18 cellular contexts compared by ENCODE assay signal in the genomic region with DNA sequence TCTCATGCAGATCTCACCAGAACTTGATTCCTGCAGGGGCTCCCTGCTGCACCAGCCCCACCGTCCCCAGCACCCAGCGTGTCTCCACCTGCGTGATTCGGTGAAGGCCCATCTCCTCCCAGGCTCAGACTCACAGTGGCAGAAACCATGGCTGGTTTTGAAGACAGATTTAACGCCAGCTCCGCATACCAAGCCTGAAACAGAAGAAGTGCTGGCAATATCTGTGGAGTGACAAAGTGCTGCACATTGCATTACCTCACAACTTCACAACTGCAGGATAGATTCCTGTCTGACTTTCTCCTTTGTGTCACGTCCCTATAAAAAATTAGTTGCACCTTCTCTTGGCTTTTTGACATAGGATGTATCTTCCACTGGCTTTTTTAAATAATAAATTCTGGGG.
"Had no signal": no experiment of that assay in that cellular context is flagged by ENCODE, and none has a peak within 500 bp of the region (broad histone marks: within the 10 kb centered on the region; RNA-seq: fewer than 3 reads in every experiment).

No MANE protein-coding gene starts in this region.

- H3K27ac Mint-ChIP-seq: naive thymus-derived CD8-positive, alpha-beta T cell had no signal

- H3K4me3 Mint-ChIP-seq: naive thymus-derived CD8-positive, alpha-beta T cell had no signal

- H3K27me3 ChIP-seq: foreskin keratinocyte, tibial artery, upper lobe of left lung, vagina had no signal

- H3K4me3 ChIP-seq: lung, mucosa of descending colon, smooth muscle cell, tibial artery, upper lobe of left lung, vagina had no signal

- DNase-seq: cerebellar nuclear complex; dermis blood vessel endothelial cell; erythroblast; foreskin keratinocyte; hippocampal formation; left colon; left ventricle myocardium superior; mucosa of descending colon; naive thymus-derived CD8-positive, alpha-beta T cell; right cardiac atrium; stimulated activated CD4-positive, alpha-beta T cell treated with anti-CD3 and anti-CD28 coated beads, Interleukin-2, amount 100 ng/mL, for 48 hours; stimulated activated naive CD8-positive, alpha-beta T cell treated with anti-CD3 and anti-CD28 coated beads, Interleukin-15, Interleukin-2, amounts not matched to agents 100 U/mL and 50 U/mL, for 24 hours; tibial artery; upper lobe of left lung had no signal

- H3K9me3 Mint-ChIP-seq: naive thymus-derived CD8-positive, alpha-beta T cell had no signal

- H3K4me1 ChIP-seq: foreskin keratinocyte, tibial artery, vagina had no signal

- H3K4me2 ChIP-seq: smooth muscle cell had no signal

- H3K4me1 Mint-ChIP-seq: naive thymus-derived CD8-positive, alpha-beta T cell had no signal

- H3K36me3 ChIP-seq: neutrophil, tibial artery, upper lobe of left lung, vagina had no signal

- H3K9me3 ChIP-seq: mucosa of descending colon, neutrophil, tibial artery, upper lobe of left lung, vagina had no signal

- ATAC-seq: foreskin keratinocyte; left colon; left ventricle myocardium superior; mucosa of descending colon; naive thymus-derived CD8-positive, alpha-beta T cell; right cardiac atrium; stimulated activated naive CD8-positive, alpha-beta T cell treated with anti-CD3 and anti-CD28 coated beads, Interleukin-15, Interleukin-2, amounts not matched to agents 100 U/mL and 50 U/mL, for 24 hours had no signal

- H3K27ac ChIP-seq: foreskin keratinocyte, neutrophil, tibial artery, upper lobe of left lung, vagina had no signal

- H3K36me3 Mint-ChIP-seq: naive thymus-derived CD8-positive, alpha-beta T cell had no signal
